ENCODE assay signal across 25 cellular contexts in the genomic region with DNA sequence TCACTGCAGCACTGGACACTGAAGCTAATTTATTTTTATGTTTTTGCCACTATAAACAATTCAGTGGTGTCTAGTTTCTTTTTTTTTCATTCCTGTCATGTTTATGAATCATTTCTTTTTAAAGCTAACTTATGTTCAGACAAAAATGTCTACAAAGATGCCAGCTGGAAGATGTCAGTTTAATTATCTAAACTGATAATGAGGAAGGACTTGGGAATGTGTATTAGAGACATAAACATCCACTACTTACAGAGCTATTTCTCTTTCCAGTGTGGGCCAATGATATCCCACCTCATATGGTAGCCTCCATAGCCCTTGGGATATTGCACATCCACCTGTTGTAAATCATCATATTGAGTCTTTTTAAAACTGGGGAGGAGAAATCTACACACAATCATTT.
"Had no signal": no experiment of that assay in that cellular context is flagged by ENCODE, and none has a peak within 500 bp of the region (broad histone marks: within the 10 kb centered on the region; RNA-seq: fewer than 3 reads in every experiment).

No MANE protein-coding gene starts in this region.

- H3K4me1 ChIP-seq: adrenal gland, breast epithelium, SJSA1 had no signal

- H3K36me3 ChIP-seq: adrenal gland, breast epithelium, MG63, SJSA1 had no signal

- H3K9me3 ChIP-seq: adrenal gland, breast epithelium, MG63, SJSA1 had no signal

- H3K9ac ChIP-seq: KMS-11 had no signal

- H3K27ac ChIP-seq: adrenal gland, KMS-11, SJSA1 had no signal

- H3K4me2 ChIP-seq: KMS-11 had no signal

- H3K4me3 ChIP-seq: adrenal gland, breast epithelium, MG63, SJSA1 had no signal

- DNase-seq: activated CD4-positive, alpha-beta memory T cell treated with anti-CD3 and anti-CD28 coated beads for 36 hours; activated CD4-positive, alpha-beta T cell treated with anti-CD3 and anti-CD28 coated beads, Interleukin-2, amount 10 ng/mL, durations not matched to agents 7 days and 5 days; activated CD4-positive, CD25-positive, alpha-beta regulatory T cell; activated CD8-positive, alpha-beta memory T cell treated with anti-CD3 and anti-CD28 coated beads for 24 hours; activated gamma-delta T cell treated with Interleukin-2 at 50 U/mL for 16 hours; activated naive CD4-positive, alpha-beta T cell treated with anti-CD3 and anti-CD28 coated beads, Interleukin-2, amount 10 ng/mL, durations not matched to agents 7 days and 5 days; activated naive CD8-positive, alpha-beta T cell treated with anti-CD3 and anti-CD28 coated beads for 36 hours; activated T-cell treated with anti-CD3 and anti-CD28 coated beads, Interleukin-2, amount 50 U/mL, for 72 hours; adrenal gland; aorta; central memory CD4-positive, alpha-beta T cell; MG63; NCI-H1105; NCI-H1436; NCI-H1694 treated with DMSO at 0.1 percent for 48 hours; NCI-H2029 treated with DMSO at 0.1 percent for 48 hours; NCI-H510A treated with DMSO at 0.1 percent for 48 hours; NCI-H69; PC-3; SHP77; T-helper 17 cell; T-helper 9 cell had no signal

- ATAC-seq: activated T-cell treated with anti-CD3 and anti-CD28 coated beads, Interleukin-2, amount 50 U/mL, for 72 hours; PC-3; T-helper 17 cell had no signal

- H3K27me3 ChIP-seq: adrenal gland, breast epithelium, MG63, SJSA1 had no signal
